Comparison of ENCODE assay signal across 8 cellular contexts in genomic region chr6:156791261-156791850, GRCh38. TPM values are rescaled to one million over a fixed set of nuclear protein-coding genes. Genes with fewer than 3 reads are reported as not detected.
A peak's percentile ranks its signal among the peaks of the same experiment; 100 is the strongest.
DNase-seq lines count a peak whose midpoint lies in the region; ATAC-seq and TF ChIP-seq lines count a peak whose summit lies in the region.

No MANE protein-coding gene starts in this region.

- H3K9me3 ChIP-seq in DND-41 (ENCODE audit: insufficient read depth, low read length, severe bottlenecking): no peaks in the 10 kb centered on the region
- no peaks in the 10 kb centered on the region for H3K9me3 ChIP-seq in HUES48 (ENCODE audit: control insufficient read depth, insufficient read depth, low read length)

- POLR2A ChIA-PET in RWPE1 (lab: Yijun Ruan, JAX; ENCODE audit: low non-redundant PET): interaction anchor here (0.6 kb wide), 1 partner anchor 153 kb away, joined by 3 read pairs; no protein-coding TSS in a partner anchor

- TF ChIP-seq CTCF in DND-41 (IDR thresholded peaks at IDR 0.05; ENCODE audit: borderline replicate concordance, extremely low read depth, low read length, poor library complexity, severe bottlenecking) (no peak), RWPE1 (conservative IDR thresholded peaks at IDR 0.05; ENCODE audit: low read depth) (no peak), fibroblast of villous mesenchyme (IDR thresholded peaks at IDR 0.05; ENCODE audit: insufficient read depth, low read depth, low read length) (no peak)

- peak; percentile 47; the same call in 1 of the 3 replicates for ATAC-seq in DND-41 (ENCODE audit: insufficient read depth, low read depth)
- ATAC-seq in GM19467 (IDR thresholded peaks at IDR 0.05; ENCODE audit: unreplicated experiment): peak; percentile 40
- peak; percentile 87 for ATAC-seq in stimulated activated naive CD8-positive, alpha-beta T cell treated with anti-CD3 and anti-CD28 coated beads, Interleukin-15, Interleukin-2, amounts not matched to agents 100 U/mL and 50 U/mL, for 24 hours

- peaks cover 21% of the 10 kb centered on the region for H3K4me1 ChIP-seq in DND-41 (ENCODE audit: insufficient read depth, low read length)
- peaks cover 87% of the 10 kb centered on the region for H3K4me1 ChIP-seq in HUES48 (ENCODE audit: control insufficient read depth, insufficient read depth, low read length)

- H3K4me3 ChIP-seq in DND-41 (ENCODE audit: low read depth in 1 of 2, low read length in 2 of 2) (no peak overlapping the region), HUES48 (ENCODE audit: low read depth, low read length) (peak overlapping the region; percentile 10; the same call in 1 of the 2 replicates), fibroblast of villous mesenchyme (ENCODE audit: low read depth, low read length) (no peak overlapping the region)

- DNase-seq in DND-41 (no peak), RWPE1 (ENCODE audit: low spot score) (peak; percentile 55), fibroblast of villous mesenchyme (ENCODE audit: low read depth) (peak; percentile 74), RKO (ENCODE audit: low spot score) (no peak), NOMO-1 treated with dmso at 0.1 percent for 144 hours (lab: John Stamatoyannopoulos, UW; ENCODE audit: unreplicated experiment) (no peak)
- DNase-seq in stimulated activated naive CD8-positive, alpha-beta T cell treated with anti-CD3 and anti-CD28 coated beads, Interleukin-15, Interleukin-2, amounts not matched to agents 100 U/mL and 50 U/mL, for 24 hours: peak; percentile 30

- H4K20me1 ChIP-seq in DND-41 (ENCODE audit: insufficient read depth, low read length): peaks cover 97% of the 10 kb centered on the region

- peaks cover 19% of the 10 kb centered on the region for H3K36me3 ChIP-seq in DND-41 (ENCODE audit: insufficient read depth, low read length)
- no peaks in the 10 kb centered on the region for H3K36me3 ChIP-seq in HUES48 (ENCODE audit: control insufficient read depth, insufficient read depth, low read length)

- H3K79me2 ChIP-seq in DND-41 (ENCODE audit: insufficient read depth, low read length): peaks cover 100% of the 10 kb centered on the region

- H3K27me3 ChIP-seq in DND-41 (ENCODE audit: insufficient read depth, low read length, poor library complexity) (no peaks in the 10 kb centered on the region), HUES48 (ENCODE audit: control insufficient read depth, insufficient read depth, low read length) (no peaks in the 10 kb centered on the region)

- H3K4me2 ChIP-seq in DND-41 (ENCODE audit: insufficient read depth, low read length): no peak overlapping the region

- no peak overlapping the region for H2AFZ ChIP-seq in DND-41 (ENCODE audit: low read depth, low read length)

- H3K27ac ChIP-seq in DND-41 (ENCODE audit: low read length) (no peak overlapping the region), HUES48 (ENCODE audit: low read depth, low read length) (peak overlapping the region; percentile 61), RWPE1 (no peak overlapping the region; the same call in 1 of the 2 replicates)

- H3K9ac ChIP-seq in DND-41 (ENCODE audit: low read depth, low read length): no peak overlapping the region
- H3K9ac ChIP-seq in HUES48 (ENCODE audit: low read depth, low read length): 0 out of 2 replicates have a peak overlapping the region, but pooled peaks have one; percentile 34

- CTCF ChIA-PET in RWPE1 (lab: Yijun Ruan, JAX): interaction anchor here (1.2 kb wide), 1 partner anchor 231 kb away, joined by 6 read pairs; no protein-coding TSS in a partner anchor

RNA-seq across cellular contexts. Expression of gene ARID1B, which starts 14.2 kb away (rescaled TPM):
- total RNA-seq in fibroblast of villous mesenchyme: 38.7 and 41.0 TPM in 2 replicates

Comparison
In these comparisons a context has a peak if more than half of its experiments do, and no peak if none do; other contexts are left out.
1. DNase-seq: peak in RWPE1 (single experiment), fibroblast of villous mesenchyme (single experiment) and stimulated activated naive CD8-positive, alpha-beta T cell treated with anti-CD3 and anti-CD28 coated beads, Interleukin-15, Interleukin-2, amounts not matched to agents 100 U/mL and 50 U/mL, for 24 hours (single experiment); none in DND-41 (single experiment), RKO (single experiment) and NOMO-1 treated with dmso at 0.1 percent for 144 hours (single experiment).
2. Peak in every context shown above with its lines, with median percentiles within 50 percentile points of each other: ATAC-seq.